26 cellular contexts compared by ENCODE assay signal in genomic region chr7:98066934-98067507, GRCh38.
"Had no signal": no experiment of that assay in that cellular context is flagged by ENCODE, and none has a peak within 500 bp of the region (broad histone marks: within the 10 kb centered on the region; RNA-seq: fewer than 3 reads in every experiment).

No MANE protein-coding gene starts in this region.

- H3K9me3 ChIP-seq: psoas muscle, transverse colon had no signal

- H3K9me3 Mint-ChIP-seq: immature natural killer cell, memory B cell had no signal

- H3K4me3 Mint-ChIP-seq: endodermal cell, immature natural killer cell, memory B cell, naive B cell, nephron progenitor cell had no signal

- H3K27me3 ChIP-seq: stomach had no signal

- H3K27ac Mint-ChIP-seq: endodermal cell, immature natural killer cell, memory B cell, naive B cell, nephron progenitor cell had no signal

- H3K27ac ChIP-seq: coronary artery, heart left ventricle, left ventricle myocardium inferior, lower lobe of right lung, psoas muscle, skin epidermis, stomach, thoracic aorta, transverse colon had no signal

- DNase-seq: effector CD4-positive, alpha-beta T cell; endodermal cell; erythroblast; heart left ventricle; immature natural killer cell; kidney; left cardiac atrium; left ventricle myocardium inferior; lower lobe of right lung; midbrain; naive B cell; nephron progenitor cell; psoas muscle; retina; stimulated activated CD4-positive, alpha-beta T cell treated with anti-CD3 and anti-CD28 coated beads, Interleukin-12 subunit alpha, Interleukin-12 subunit beta, amount 100 ng/mL, for 4 hours; stimulated activated naive CD4-positive, alpha-beta T cell; stomach; substantia nigra; transverse colon had no signal

- FAIRE-seq: endothelial cell of umbilical vein, frontal cortex, kidney had no signal

- H3K4me3 ChIP-seq: coronary artery, heart left ventricle, left ventricle myocardium inferior, lower lobe of right lung, psoas muscle, skin epidermis, stomach, thoracic aorta, transverse colon had no signal

- H3K36me3 Mint-ChIP-seq: immature natural killer cell, memory B cell, naive B cell had no signal

- H3K36me3 ChIP-seq: heart left ventricle, left ventricle myocardium inferior, lower lobe of right lung, stomach, thoracic aorta, transverse colon had no signal

- H3K4me1 ChIP-seq: heart left ventricle, left ventricle myocardium inferior, lower lobe of right lung, psoas muscle, stomach, transverse colon had no signal

- H3K4me1 Mint-ChIP-seq: endodermal cell, immature natural killer cell, memory B cell, naive B cell, nephron progenitor cell had no signal

- ATAC-seq: heart left ventricle, left cardiac atrium, lower lobe of right lung, psoas muscle, sciatic nerve had no signal
